Comparison of ENCODE assay signal across 15 cellular contexts in genomic region chr16:66904846-66905632, GRCh38. TPM values are rescaled to one million over a fixed set of nuclear protein-coding genes. Genes with fewer than 3 reads are reported as not detected.
DNase-seq lines count a peak whose midpoint lies in the region; ATAC-seq and TF ChIP-seq lines count a peak whose summit lies in the region.
"Had no signal": no experiment of that assay in that cellular context is flagged by ENCODE, and none has a peak within 500 bp of the region (broad histone marks: within the 10 kb centered on the region; RNA-seq: fewer than 3 reads in every experiment).

No MANE protein-coding gene starts in this region.

- H3K27ac ChIP-seq in heart right ventricle (peak overlapping the region; percentile 76 to 99 (median 95)), neuronal stem cell (replicated peaks; ENCODE audit: low read length) (no peak overlapping the region)
- H3K27ac ChIP-seq: HL-60 had no signal

- no peak overlapping the region for H3K9ac ChIP-seq in neuronal stem cell (ENCODE audit: low read depth, low read length, poor library complexity)

- peak overlapping the region; percentile 25 for H2AFZ ChIP-seq in neuronal stem cell (ENCODE audit: low read length)

- no peak overlapping the region for H3K4me2 ChIP-seq in neuronal stem cell (ENCODE audit: insufficient read depth, low read length, poor library complexity, severe bottlenecking)

- intact Hi-C loops in heart right ventricle (cut with DNase I) = loop anchor here in 1 of 10 donors (1.0 kb wide), 1 partner anchor 20 kb away; the partner anchor contains the start of gene RRAD

- H3K18ac ChIP-seq in neuronal stem cell (ENCODE audit: low read length) = peak overlapping the region; percentile 11

- H3K9me3 ChIP-seq in heart right ventricle (no peaks in the 10 kb centered on the region), neuronal stem cell (replicated peaks in 1 of 2; ENCODE audit: control insufficient read depth in 2 of 2, insufficient read depth in 1 of 2, low read depth in 1 of 2, low read length in 2 of 2) (no peaks in the 10 kb centered on the region)
- H3K9me3 ChIP-seq: body of pancreas had no signal

- H3K4me3 ChIP-seq in WI38 (ENCODE audit: low read depth, low read length) (peak overlapping the region; percentile 32), heart right ventricle (peak overlapping the region in 9 of 10 donors; percentile 16 to 49 (median 44)), neuronal stem cell (ENCODE audit: low read length in 2 of 2) (no peak overlapping the region)
- H3K4me3 ChIP-seq: body of pancreas had no signal

- no peak overlapping the region for H3K14ac ChIP-seq in neuronal stem cell (ENCODE audit: low read length)

- H2BK5ac ChIP-seq in neuronal stem cell (ENCODE audit: low read length) = no peak overlapping the region

- ATAC-seq in heart right ventricle (peak in 7 of 8 donors; percentile 5 to 43 (median 34)), GM19463 (IDR thresholded peaks at IDR 0.05; ENCODE audit: unreplicated experiment) (no peak), left lobe of liver (no peak)
- ATAC-seq: natural killer cell had no signal

- H4K8ac ChIP-seq in neuronal stem cell (ENCODE audit: low read depth, low read length) = no peak overlapping the region

- no peak overlapping the region for H3K23ac ChIP-seq in neuronal stem cell (ENCODE audit: low read depth, low read length, poor library complexity)

- DNase-seq in 8988T = peak; percentile 31
- DNase-seq in heart right ventricle = peak in 1 of 2 donors; percentile 57
- DNase-seq in neuronal stem cell (ENCODE audit: low spot score) = no peak
- DNase-seq in NCI-H524 treated with DMSO at 0.1 percent for 48 hours (lab: John Stamatoyannopoulos, UW) = no peak
- DNase-seq in activated CD8-positive, alpha-beta memory T cell treated with anti-CD3 and anti-CD28 coated beads, Interleukin-2, amount 50 U/mL, for 48 hours = no peak
- no peak for DNase-seq in left lobe of liver (ENCODE audit: low spot score)
- DNase-seq: DMS 273 treated with DMSO at 0.1 percent for 48 hours, natural killer cell, trophoblast cell had no signal

- TF ChIP-seq CTCF in WI38 (IDR thresholded peaks at IDR 0.05; ENCODE audit: low read depth, low read length) (no peak), heart right ventricle (IDR thresholded peaks at IDR 0.05) (no peak)

- no peak overlapping the region for H3K4ac ChIP-seq in neuronal stem cell (ENCODE audit: low read length)

- no peaks in the 10 kb centered on the region for H3K79me1 ChIP-seq in neuronal stem cell (ENCODE audit: low read depth, low read length)

- WGBS in heart right ventricle, 2 donors = 33 to 35% methylated on average over 16 of the region's 16 CpGs
- no CpG with 5 or more reads among the region's 16 CpGs for WGBS in neuronal stem cell (ENCODE audit: extremely low coverage in 2 of 2, insufficient read length in 2 of 2, insufficient replicate concordance in 1 of 2), 2 donors

- H3K4me1 ChIP-seq in heart right ventricle = peaks cover 24 to 81% (median 53%) of the 10 kb centered on the region in 9 donors
- H3K4me1 ChIP-seq in neuronal stem cell (ENCODE audit: control insufficient read depth in 2 of 2, insufficient read depth in 1 of 2, low read depth in 1 of 2, low read length in 2 of 2) = peaks cover 2 to 10% of the 10 kb centered on the region in 2 donors

- no peak overlapping the region for H2AK5ac ChIP-seq in neuronal stem cell (ENCODE audit: low read depth, low read length)

- H3K27me3 ChIP-seq in heart right ventricle (no peaks in the 10 kb centered on the region), neuronal stem cell (ENCODE audit: control insufficient read depth in 3 of 3, insufficient read depth in 3 of 3, low read depth in 1 of 3, low read length in 3 of 3) (peaks cover 0 to 44% (median 0%) of the 10 kb centered on the region in 3 experiments)
- H3K27me3 ChIP-seq: body of pancreas had no signal

- H4K91ac ChIP-seq in neuronal stem cell (ENCODE audit: low read depth, low read length, poor library complexity) = no peak overlapping the region

- no peak overlapping the region for H2BK120ac ChIP-seq in neuronal stem cell (ENCODE audit: low read depth, low read length)

- no peak overlapping the region for H2BK12ac ChIP-seq in neuronal stem cell (ENCODE audit: low read length)

- no peak overlapping the region for H2BK15ac ChIP-seq in neuronal stem cell (ENCODE audit: low read length)

- H3K36me3 ChIP-seq in heart right ventricle (no peaks in the 10 kb centered on the region), neuronal stem cell (replicated peaks in 1 of 2; ENCODE audit: control insufficient read depth in 2 of 2, insufficient read depth in 2 of 2, low read length in 2 of 2) (no peaks in the 10 kb centered on the region)

RNA-seq across cellular contexts. Expression of gene CDH16, which starts 13.6 kb away (rescaled TPM):
- total RNA-seq in heart right ventricle (under 1 TPM in 3 of 10 donors, not detected in 7; 0.25 to 0.47 (median 0.47) TPM), left lobe of liver (not detected)
- under 1 TPM; 0.15 to 0.59 TPM for polyA plus RNA-seq in heart right ventricle
- not detected for polyA plus RNA-seq in neuronal stem cell (2013, experiment 1 of 2)
- not detected for polyA plus RNA-seq in neuronal stem cell (2013, experiment 2 of 2)
- total RNA-seq: activated T-helper 2 cell treated with anti-CD3 and anti-CD28 coated beads, Interferon-gamma antibody, Interleukin-2, Interleukin-4, amounts not matched to agents 10 μg/mL and 5 μg/mL and 100 μg/mL, durations not matched to agents 14 hours and 24 hours and 36 hours; body of pancreas; M059J; natural killer cell had no signal

RNA-seq across cellular contexts. Expression of gene RRAD, which starts 20.3 kb away (rescaled TPM):
- total RNA-seq in heart right ventricle (1,000 to 10,000 TPM in 1 of 10 donors, 100 to 1,000 TPM in 5, 10 to 100 TPM in 4; 48.4 to 1,227 (median 105) TPM), left lobe of liver (0.98 TPM)
- 100 to 1,000 TPM; 176 to 435 TPM for polyA plus RNA-seq in heart right ventricle
- 0.32 TPM for polyA plus RNA-seq in neuronal stem cell (2013, experiment 1 of 2)
- polyA plus RNA-seq in neuronal stem cell (2013, experiment 2 of 2) = 0.30 TPM

RNA-seq across cellular contexts. Expression of gene PDP2, which starts 24.7 kb away (rescaled TPM):
- total RNA-seq in heart right ventricle (1 to 10 TPM; 2.9 to 5.7 (median 3.8) TPM), left lobe of liver (12.3 TPM)
- polyA plus RNA-seq in heart right ventricle = 1 to 10 TPM; 1.2 to 1.4 TPM
- 8.3 TPM for polyA plus RNA-seq in neuronal stem cell (2013, experiment 1 of 2)
- polyA plus RNA-seq in neuronal stem cell (2013, experiment 2 of 2) = 8.8 TPM

RNA-seq across cellular contexts. Expression of gene CIAO2B, which starts 29.2 kb away (rescaled TPM):
- 100 to 1,000 TPM; 103 to 196 (median 111) TPM for total RNA-seq in heart right ventricle
- polyA plus RNA-seq in heart right ventricle = 100 to 1,000 TPM; 189 to 743 TPM
- 93.4 TPM for polyA plus RNA-seq in neuronal stem cell (2013, experiment 1 of 2)
- 91.2 TPM for polyA plus RNA-seq in neuronal stem cell (2013, experiment 2 of 2)
- 42.6 TPM for total RNA-seq in left lobe of liver

RNA-seq across cellular contexts. Expression of gene CES2, which starts 30.3 kb away (rescaled TPM):
- 100 to 1,000 TPM in 3 of 10 donors, 10 to 100 TPM in 7; 56.1 to 194 (median 81.5) TPM for total RNA-seq in heart right ventricle
- polyA plus RNA-seq in heart right ventricle = 100 to 1,000 TPM in 1 of 2 donors, 10 to 100 TPM in 1; 25.1 to 145 TPM
- polyA plus RNA-seq in neuronal stem cell (2013, experiment 1 of 2) = 14.6 TPM
- polyA plus RNA-seq in neuronal stem cell (2013, experiment 2 of 2) = 15.0 TPM
- 286 TPM for total RNA-seq in left lobe of liver

Comparison
In these comparisons a context has a peak if more than half of its experiments do, and no peak if none do; other contexts are left out.
1. H3K4me3 ChIP-seq: peak in WI38 (single experiment) and heart right ventricle (9 of 10); none in neuronal stem cell (0 of 2).
2. ATAC-seq: peak in heart right ventricle (7 of 8); none in GM19463 (single experiment) and left lobe of liver (single experiment).
3. RNA of gene RRAD, which starts 20.3 kb away (total RNA-seq): 48.4 to 1,227 TPM in heart right ventricle; 0.98 TPM in left lobe of liver (single experiment); every median in the first group is over 10 times any median in the second.